23 cellular contexts compared by ENCODE assay signal in the genomic region with DNA sequence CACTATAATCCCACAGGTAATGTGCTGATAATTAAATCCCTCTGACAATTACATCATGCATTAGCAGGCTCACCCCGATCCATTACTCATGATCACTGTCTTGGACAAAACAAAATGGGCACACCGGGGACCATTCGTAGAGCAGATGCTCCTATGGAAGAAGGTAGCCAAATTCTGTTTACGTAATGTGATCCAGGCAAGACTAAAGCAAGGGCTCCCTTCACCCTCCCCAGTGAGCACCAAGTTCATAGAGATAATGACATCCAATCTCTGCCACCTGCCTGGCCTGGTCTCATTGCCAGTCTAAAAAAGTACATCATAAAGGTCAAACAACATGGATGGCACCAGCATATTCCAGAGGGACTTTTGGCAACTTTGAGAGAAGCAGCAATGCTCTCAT.
DNase-seq lines count a peak whose midpoint lies in the region; ATAC-seq and TF ChIP-seq lines count a peak whose summit lies in the region.
"Had no signal": no experiment of that assay in that cellular context is flagged by ENCODE, and none has a peak within 500 bp of the region (broad histone marks: within the 10 kb centered on the region; RNA-seq: fewer than 3 reads in every experiment).

No MANE protein-coding gene starts in this region.

- peaks cover 4 to 10% (median 4%) of the 10 kb centered on the region in 3 donors for H3K4me1 ChIP-seq in skeletal muscle tissue (ENCODE audit: control insufficient read depth in 3 of 3, insufficient read depth in 3 of 3, low read length in 3 of 3)
- H3K4me1 ChIP-seq: body of pancreas, transverse colon had no signal

- H3K4me3 ChIP-seq in skeletal muscle tissue (ENCODE audit: low read length in 3 of 3) (no peak overlapping the region), foreskin fibroblast (ENCODE audit: low read depth in 1 of 2, low read length in 2 of 2) (no peak overlapping the region)
- H3K4me3 ChIP-seq: body of pancreas, hepatocyte, transverse colon had no signal

- H3K9me3 ChIP-seq in skeletal muscle tissue (ENCODE audit: control insufficient read depth in 3 of 3, low read length in 3 of 3), result no peaks in the 10 kb centered on the region
- H3K9me3 ChIP-seq: body of pancreas had no signal

- peak overlapping the region in 1 of 3 donors; percentile 27 for H3K9ac ChIP-seq in skeletal muscle tissue (ENCODE audit: low read depth in 1 of 3, low read length in 3 of 3)

- ATAC-seq in HG03108 (IDR thresholded peaks at IDR 0.05; ENCODE audit: unreplicated experiment) (no peak), HG03175 (IDR thresholded peaks at IDR 0.05; ENCODE audit: unreplicated experiment) (no peak)
- ATAC-seq: activated CD4-positive, CD25-positive, alpha-beta regulatory T cell treated with anti-CD3 and anti-CD28 coated beads, Interleukin-2, amount 50 U/mL, for 24 hours; activated CD8-positive, alpha-beta T cell treated with anti-CD3 and anti-CD28 coated beads for 36 hours; body of pancreas; HCT116; T-cell had no signal

- H3K36me3 ChIP-seq in skeletal muscle tissue (ENCODE audit: control insufficient read depth in 3 of 3, insufficient read depth in 3 of 3, low read length in 3 of 3), result no peaks in the 10 kb centered on the region
- H3K36me3 ChIP-seq: transverse colon had no signal

- DNase-seq in NCI-H2227 (lab: John Stamatoyannopoulos, UW; ENCODE audit: unreplicated experiment), result peak; percentile 9
- no peak for DNase-seq in NCI-H2227 treated with DMSO at 0.1 percent for 48 hours (lab: John Stamatoyannopoulos, UW)
- DNase-seq in NCI-H2107 treated with DMSO at 0.1 percent for 48 hours (lab: John Stamatoyannopoulos, UW; ENCODE audit: unreplicated experiment), result peak; percentile 69
- peak; percentile 62 for DNase-seq in NCI-H748 treated with DMSO at 0.1 percent for 48 hours (lab: John Stamatoyannopoulos, UW)
- no peak for DNase-seq in foreskin fibroblast
- DNase-seq: 8988T; activated CD8-positive, alpha-beta T cell treated with anti-CD3 and anti-CD28 coated beads for 36 hours; activated gamma-delta T cell treated with Interleukin-2 at 50 U/mL for 16 hours; activated T-cell treated with anti-CD3 and anti-CD28 coated beads, Interleukin-2, amount 50 U/mL, for 1 hour; body of pancreas; CD4-positive, CD25-positive, alpha-beta regulatory T cell; cerebellar nuclear complex; mesendoderm; NCI-H1694 treated with DMSO at 0.1 percent for 48 hours; nucleus accumbens; T-cell; transverse colon had no signal

- H3K27ac ChIP-seq in skeletal muscle tissue (ENCODE audit: low read depth, low read length), result peak overlapping the region; percentile 48
- H3K27ac ChIP-seq: body of pancreas, hepatocyte, transverse colon had no signal

- no peak for TF ChIP-seq CTCF in foreskin fibroblast (IDR thresholded peaks at IDR 0.05; ENCODE audit: low read depth, low read length)

- no peaks in the 10 kb centered on the region for H3K27me3 ChIP-seq in skeletal muscle tissue (ENCODE audit: control insufficient read depth in 3 of 3, insufficient read depth in 3 of 3, low read length in 3 of 3)
- H3K27me3 ChIP-seq: body of pancreas, hepatocyte, transverse colon had no signal

Comparison
In these comparisons a context has a peak if more than half of its experiments do, and no peak if none do; other contexts are left out.
1. DNase-seq: peak in NCI-H2227 (single experiment), NCI-H2107 treated with DMSO at 0.1 percent for 48 hours (single experiment) and NCI-H748 treated with DMSO at 0.1 percent for 48 hours (single experiment); none in NCI-H2227 treated with DMSO at 0.1 percent for 48 hours (single experiment) and foreskin fibroblast (0 of 2).